In genomic region chr6:142329486-142330113, GRCh38 we compare ENCODE assay signal across 25 cellular contexts. TPM values are rescaled to one million over a fixed set of nuclear protein-coding genes. Genes with fewer than 3 reads are reported as not detected.
"Had no signal": no experiment of that assay in that cellular context is flagged by ENCODE, and none has a peak within 500 bp of the region (broad histone marks: within the 10 kb centered on the region; RNA-seq: fewer than 3 reads in every experiment).

No MANE protein-coding gene starts in this region.

- H3K4me1 ChIP-seq: body of pancreas, colonic mucosa, gastrocnemius medialis, left lung, pancreas, sigmoid colon, spleen, testis, upper lobe of right lung had no signal

- H3K27me3 ChIP-seq: body of pancreas, colonic mucosa, gastrocnemius medialis, left lung, neutrophil, pancreas, sigmoid colon, spleen, testis, upper lobe of right lung had no signal

- H3K4me3 Mint-ChIP-seq: activated B cell treated with CpG ODN at 0.5 μM for 24 hours; activated CD8-positive, alpha-beta T cell treated with anti-CD3 and anti-CD28 coated beads for 36 hours; activated naive CD8-positive, alpha-beta T cell treated with anti-CD3 and anti-CD28 coated beads, Interleukin-2, amount 10 ng/mL, durations not matched to agents 7 days and 5 days; activated T-helper 17 cell treated with anti-CD3 and anti-CD28 coated beads, Interleukin-2, amount 50 U/mL, for 72 hours; central memory CD8-positive, alpha-beta T cell; endodermal cell; stimulated activated memory B cell treated with anti-CD40 and anti-IgM and Interleukin-4, amounts not matched to agents 10 μg/mL and 1 μg/mL and 100 μg/mL, for 72 hours; T-helper 2 cell treated with Interferon-gamma antibody and Interleukin-4, amounts not matched to agents 5 μg/mL and 100 μg/mL, for 36 hours had no signal

- H3K36me3 ChIP-seq: colonic mucosa, gastrocnemius medialis, left lung, neutrophil, pancreas, sigmoid colon, spleen, upper lobe of right lung had no signal

- DNase-seq: activated B cell treated with CpG ODN at 0.5 μM for 24 hours; activated CD4-positive, alpha-beta T cell treated with anti-CD3 and anti-CD28 coated beads for 4 hours; activated CD8-positive, alpha-beta T cell treated with anti-CD3 and anti-CD28 coated beads for 36 hours; activated naive CD4-positive, alpha-beta T cell treated with Interleukin-2 at 50 U/mL for 16 hours; activated naive CD8-positive, alpha-beta T cell treated with anti-CD3 and anti-CD28 coated beads, Interleukin-2, amount 10 ng/mL, durations not matched to agents 7 days and 5 days; activated T-cell treated with anti-CD3 and anti-CD28 coated beads, Interleukin-2, amount 50 U/mL, for 1 hour; amygdala; body of pancreas; colonic mucosa; endodermal cell; gastrocnemius medialis; head of caudate nucleus; left lung; pancreas; sigmoid colon; spleen; stimulated activated CD4-positive, alpha-beta T cell treated with anti-CD3 and anti-CD28 coated beads, Interleukin-4, amount 100 ng/mL, for 4 hours; testis; upper lobe of right lung had no signal

- H3K4me3 ChIP-seq: body of pancreas, colonic mucosa, gastrocnemius medialis, left lung, pancreas, sigmoid colon, spleen, testis, upper lobe of right lung had no signal

- H3K27ac Mint-ChIP-seq: activated B cell treated with CpG ODN at 0.5 μM for 24 hours; activated CD8-positive, alpha-beta T cell treated with anti-CD3 and anti-CD28 coated beads for 36 hours; activated naive CD8-positive, alpha-beta T cell treated with anti-CD3 and anti-CD28 coated beads, Interleukin-2, amount 10 ng/mL, durations not matched to agents 7 days and 5 days; activated T-helper 17 cell treated with anti-CD3 and anti-CD28 coated beads, Interleukin-2, amount 50 U/mL, for 72 hours; endodermal cell; stimulated activated memory B cell treated with anti-CD40 and anti-IgM and Interleukin-4, amounts not matched to agents 10 μg/mL and 1 μg/mL and 100 μg/mL, for 72 hours; T-helper 2 cell treated with Interferon-gamma antibody and Interleukin-4, amounts not matched to agents 5 μg/mL and 100 μg/mL, for 36 hours had no signal

- H3K4me1 Mint-ChIP-seq: activated B cell treated with CpG ODN at 0.5 μM for 24 hours; activated T-helper 17 cell treated with anti-CD3 and anti-CD28 coated beads, Interleukin-2, amount 50 U/mL, for 72 hours; central memory CD8-positive, alpha-beta T cell; stimulated activated memory B cell treated with anti-CD40 and anti-IgM and Interleukin-4, amounts not matched to agents 10 μg/mL and 1 μg/mL and 100 μg/mL, for 72 hours had no signal

- ATAC-seq: activated CD8-positive, alpha-beta T cell treated with anti-CD3 and anti-CD28 coated beads for 36 hours; activated T-helper 17 cell treated with anti-CD3 and anti-CD28 coated beads, Interleukin-2, amount 50 U/mL, for 72 hours; body of pancreas; gastrocnemius medialis; left lung; pancreas; stimulated activated memory B cell treated with anti-CD40 and anti-IgM and Interleukin-4, amounts not matched to agents 10 μg/mL and 1 μg/mL and 100 μg/mL, for 72 hours; upper lobe of right lung had no signal

- H3K9me3 Mint-ChIP-seq: activated B cell treated with CpG ODN at 0.5 μM for 24 hours; activated CD8-positive, alpha-beta T cell treated with anti-CD3 and anti-CD28 coated beads for 36 hours; activated naive CD8-positive, alpha-beta T cell treated with anti-CD3 and anti-CD28 coated beads, Interleukin-2, amount 10 ng/mL, durations not matched to agents 7 days and 5 days; activated T-helper 17 cell treated with anti-CD3 and anti-CD28 coated beads, Interleukin-2, amount 50 U/mL, for 72 hours; central memory CD8-positive, alpha-beta T cell; endodermal cell; stimulated activated memory B cell treated with anti-CD40 and anti-IgM and Interleukin-4, amounts not matched to agents 10 μg/mL and 1 μg/mL and 100 μg/mL, for 72 hours; T-helper 2 cell treated with Interferon-gamma antibody and Interleukin-4, amounts not matched to agents 5 μg/mL and 100 μg/mL, for 36 hours had no signal

- H3K27ac ChIP-seq: body of pancreas, colonic mucosa, gastrocnemius medialis, left lung, neutrophil, pancreas, spleen, testis, upper lobe of right lung had no signal

- H3K9me3 ChIP-seq: body of pancreas, colonic mucosa, gastrocnemius medialis, left lung, neutrophil, pancreas, sigmoid colon, spleen, testis, upper lobe of right lung had no signal

- FAIRE-seq: pancreas, TTC549 had no signal

- H3K36me3 Mint-ChIP-seq: activated naive CD8-positive, alpha-beta T cell treated with anti-CD3 and anti-CD28 coated beads, Interleukin-2, amount 10 ng/mL, durations not matched to agents 7 days and 5 days; stimulated activated memory B cell treated with anti-CD40 and anti-IgM and Interleukin-4, amounts not matched to agents 10 μg/mL and 1 μg/mL and 100 μg/mL, for 72 hours had no signal

- H3K27me3 Mint-ChIP-seq: activated B cell treated with CpG ODN at 0.5 μM for 24 hours; activated CD8-positive, alpha-beta T cell treated with anti-CD3 and anti-CD28 coated beads for 36 hours had no signal

RNA-seq across cellular contexts. Expression of gene ADGRG6, which starts 27.8 kb away (rescaled TPM):
- total RNA-seq: activated B cell treated with CpG ODN at 0.5 μM for 24 hours had no signal
